ENCODE assay signal across 15 cellular contexts in genomic region chr21:42956824-42957632, GRCh38. TPM values are rescaled to one million over a fixed set of nuclear protein-coding genes. Genes with fewer than 3 reads are reported as not detected.
DNase-seq lines count a peak whose midpoint lies in the region; ATAC-seq and TF ChIP-seq lines count a peak whose summit lies in the region.
"Had no signal": no experiment of that assay in that cellular context is flagged by ENCODE, and none has a peak within 500 bp of the region (broad histone marks: within the 10 kb centered on the region; RNA-seq: fewer than 3 reads in every experiment).

No MANE protein-coding gene starts in this region.

- H3K27me3 ChIP-seq in HCT116 (ENCODE audit: insufficient read depth, low read length): no peaks in the 10 kb centered on the region
- H3K27me3 ChIP-seq: BE2C had no signal

- TF ChIP-seq CTCF in C4-2B (conservative IDR thresholded peaks at IDR 0.05) (no peak), HCT116 (IDR thresholded peaks at IDR 0.05 in 2 of 3, conservative IDR thresholded peaks at IDR 0.05 in 1 of 3; ENCODE audit: borderline replicate concordance in 1 of 3, insufficient read depth in 1 of 3, low read depth in 2 of 3, low read length in 2 of 3) (no peak), glutamatergic neuron (IDR thresholded peaks at IDR 0.05; ENCODE audit: partially characterized antibody, unreplicated experiment) (no peak)

- intact Hi-C loops in HCT116 (cut with micrococcal nuclease): no loop called here

- H3K4me3 ChIP-seq in HCT116 (replicated peaks in 1 of 2; ENCODE audit: low read depth in 1 of 2, low read length in 2 of 2): no peak overlapping the region; a peak in 1 of 4 replicates
- H3K4me3 ChIP-seq: SK-N-MC had no signal

- CTCF ChIA-PET in HCT116 (lab: Charles Lee): interaction anchor here (1.0 kb wide), 1 partner anchor 11 kb away, joined by 4 read pairs; no protein-coding TSS in a partner anchor

- no peak for TF ChIP-seq POLR2A in HCT116 (IDR thresholded peaks at IDR 0.05; ENCODE audit: borderline replicate concordance, extremely low read depth, insufficient read depth, insufficient read length)

- no TSS peak for BruUV-seq in HCT116 (replicated peaks; lab: Mats Ljungman, UMichigan)

- peaks cover 32 to 34% of the 10 kb centered on the region in 2 experiments for H3K4me1 ChIP-seq in HCT116 (ENCODE audit: control insufficient read depth in 1 of 2, insufficient read depth in 2 of 2, low read length in 2 of 2)
- H3K4me1 ChIP-seq: BE2C had no signal

- peak overlapping the region; percentile 31 for H2AFZ ChIP-seq in HCT116 (ENCODE audit: low read depth, low read length, poor library complexity, severe bottlenecking)

- TF ChIP-seq RAD21 in HCT116 (IDR thresholded peaks at IDR 0.05; ENCODE audit: low read depth): no peak

- RAD21 ChIA-PET in HCT116 (lab: Charles Lee; ENCODE audit: low non-redundant PET in 1 of 2, low total read pairs in 2 of 2, uncharacterized antibody in 2 of 2, unreplicated experiment in 2 of 2): no interaction called here

- peak overlapping the region; percentile 70 for H3K4me2 ChIP-seq in HCT116 (ENCODE audit: low read length)

- H3K4me1 Mint-ChIP-seq in glutamatergic neuron (ENCODE audit: low read depth, unreplicated experiment): no peaks in the 10 kb centered on the region

- POLR2A ChIA-PET in HCT116 (lab: Charles Lee): interaction anchor here (1.5 kb wide), 1 partner anchor 17 kb away, joined by 7 read pairs; the partner anchor contains the start of gene PKNOX1

- peak overlapping the region; percentile 45; the same call in 1 of the 2 replicates for H3K9ac ChIP-seq in HCT116 (ENCODE audit: low read length)

- DNase-seq in HCT116 (ENCODE audit: low read depth, low spot score): no peak
- DNase-seq in NK-92 treated with Interleukin-12 subunit alpha and Interleukin-12 subunit beta, amount 100 ng/mL, for 24 hours (lab: John Stamatoyannopoulos, UW): peak; percentile 98
- peak; percentile 82 for DNase-seq in islet precursor cell
- DNase-seq in NCI-H2029 treated with DMSO at 0.1 percent for 48 hours (lab: John Stamatoyannopoulos, UW): no peak
- no peak for DNase-seq in glutamatergic neuron
- DNase-seq: BE2C, NCI-H2227 treated with DMSO at 0.1 percent for 48 hours had no signal

- no peaks in the 10 kb centered on the region for H4K20me1 ChIP-seq in HCT116 (ENCODE audit: insufficient read depth)

- no peaks in the 10 kb centered on the region for H3K36me3 ChIP-seq in HCT116 (ENCODE audit: control insufficient read depth in 1 of 2, insufficient read depth in 2 of 2, low read length in 2 of 2)
- H3K36me3 ChIP-seq: BE2C had no signal

- H3K27ac ChIP-seq in C4-2B (peak overlapping the region; percentile 93), HCT116 (ENCODE audit: low read depth, low read length) (peak overlapping the region; percentile 91)
- H3K27ac ChIP-seq: SK-N-MC had no signal

- H3K9me2 ChIP-seq in HCT116 (ENCODE audit: insufficient read depth): no peaks in the 10 kb centered on the region

- H3K9me3 ChIP-seq in HCT116 (ENCODE audit: control insufficient read depth in 1 of 2, insufficient read depth in 1 of 2, low read depth in 1 of 2, low read length in 2 of 2): no peaks in the 10 kb centered on the region
- H3K9me3 ChIP-seq: BE2C had no signal

- H3K79me2 ChIP-seq in HCT116 (ENCODE audit: insufficient read depth, low read length): no peaks in the 10 kb centered on the region

- peaks cover 7% of the 10 kb centered on the region for H3K9me3 Mint-ChIP-seq in glutamatergic neuron (ENCODE audit: unreplicated experiment)

- no peak overlapping the region for H3K4me3 Mint-ChIP-seq in glutamatergic neuron (ENCODE audit: unreplicated experiment)

- no peak overlapping the region for H3K27ac Mint-ChIP-seq in glutamatergic neuron (ENCODE audit: unreplicated experiment)

- H3K27me3 Mint-ChIP-seq in glutamatergic neuron (ENCODE audit: unreplicated experiment): peaks cover 6% of the 10 kb centered on the region

- ATAC-seq in HCT116: no peak
- no peak for ATAC-seq in GM21786 (IDR thresholded peaks at IDR 0.05; ENCODE audit: unreplicated experiment)
- no peak for ATAC-seq in HG03175 (IDR thresholded peaks at IDR 0.05; ENCODE audit: unreplicated experiment)

- H3K36me3 Mint-ChIP-seq in glutamatergic neuron (ENCODE audit: unreplicated experiment): no peaks in the 10 kb centered on the region

TF ChIP-seq in HCT116, 20 proteins besides CTCF, POLR2A, EP300 and RAD21:
- no peak for TF ChIP-seq TCF7L2 (IDR thresholded peaks at IDR 0.05; ENCODE audit: borderline replicate concordance, extremely low read depth, insufficient read depth, insufficient read length)
- no peak for TF ChIP-seq EZH2phosphoT487 (IDR thresholded peaks at IDR 0.05; ENCODE audit: borderline replicate concordance)
- TF ChIP-seq SRF (IDR thresholded peaks at IDR 0.05; ENCODE audit: low read depth): no peak

RNA-seq across cellular contexts. Expression of gene PKNOX1, which starts 17.3 kb away (rescaled TPM):
- total RNA-seq in HCT116 (2021; ENCODE audit: unreplicated experiment) (12.7 TPM), glutamatergic neuron (ENCODE audit: unreplicated experiment) (28.7 TPM)
- polyA plus RNA-seq in HCT116 (2012): 13.5 and 14.2 TPM in 2 replicates

RNA-seq across cellular contexts. Expression of gene ERVH48-1, which starts 31.6 kb away (rescaled TPM):
- total RNA-seq in HCT116 (2021; ENCODE audit: unreplicated experiment) (not detected), glutamatergic neuron (ENCODE audit: unreplicated experiment) (0.59 TPM)
- 0.10 TPM in 1 of 2 replicates, not detected in the other for polyA plus RNA-seq in HCT116 (2012)
- total RNA-seq: activated CD8-positive, alpha-beta memory T cell treated with anti-CD3 and anti-CD28 coated beads for 36 hours; epithelial cell of proximal tubule; lower leg skin; pulmonary artery endothelial cell had no signal

Comparison
In these comparisons a context has a peak if more than half of its experiments do, and no peak if none do; other contexts are left out.
1. DNase-seq: peak in NK-92 treated with Interleukin-12 subunit alpha and Interleukin-12 subunit beta, amount 100 ng/mL, for 24 hours (single experiment) and islet precursor cell (single experiment); none in HCT116 (single experiment), NCI-H2029 treated with DMSO at 0.1 percent for 48 hours (single experiment) and glutamatergic neuron (single experiment).